Comparison of ENCODE assay signal across 27 cellular contexts in genomic region chr1:205140113-205140512, GRCh38. TPM values are rescaled to one million over a fixed set of nuclear protein-coding genes. Genes with fewer than 3 reads are reported as not detected.
DNase-seq lines count a peak whose midpoint lies in the region; ATAC-seq, FAIRE-seq and TF ChIP-seq lines count a peak whose summit lies in the region.
"Had no signal": no experiment of that assay in that cellular context is flagged by ENCODE, and none has a peak within 500 bp of the region (broad histone marks: within the 10 kb centered on the region; RNA-seq: fewer than 3 reads in every experiment).

No MANE protein-coding gene starts in this region.

- H3K9ac ChIP-seq in K562 (ENCODE audit: insufficient read depth in 1 of 2, low read depth in 2 of 2, low read length in 2 of 2): no peak overlapping the region
- H3K9ac ChIP-seq: BLaER1 treated with 17β-estradiol and CSF1 and Interleukin-3, amounts not matched to agents 10 nM and 100 nM had no signal

- no peak for TF ChIP-seq RAD21 in K562 (CRISPR knock-in tag; conservative IDR thresholded peaks at IDR 0.05 in 1 of 2, IDR thresholded peaks at IDR 0.05 in 1 of 2)

- no peak overlapping the region for H3K4me2 ChIP-seq in K562 (ENCODE audit: insufficient read depth, low read length)
- H3K4me2 ChIP-seq: A549; BLaER1 treated with 17β-estradiol and CSF1 and Interleukin-3, amounts not matched to agents 10 nM and 100 nM had no signal

- H3K27me3 Mint-ChIP-seq in IgD-negative memory B cell (no peaks in the 10 kb centered on the region), glutamatergic neuron (ENCODE audit: unreplicated experiment) (no peaks in the 10 kb centered on the region)
- no peaks in the 10 kb centered on the region for H3K27me3 Mint-ChIP-seq in CD4-positive, alpha-beta T cell
- H3K27me3 Mint-ChIP-seq: B cell; CD4-positive, alpha-beta memory T cell; CD8-positive, alpha-beta memory T cell had no signal

- no peaks in the 10 kb centered on the region for H3K27me3 ChIP-seq in K562 (ENCODE audit: control insufficient read depth in 2 of 2, insufficient read depth in 2 of 2, low read length in 2 of 2)
- no peaks in the 10 kb centered on the region for H3K27me3 ChIP-seq in CD4-positive, alpha-beta T cell (ENCODE audit: control insufficient read depth, insufficient read depth, low read length)
- H3K27me3 ChIP-seq: BLaER1 treated with 17β-estradiol and CSF1 and Interleukin-3, amounts not matched to agents 10 nM and 100 nM had no signal

- H3K4me3 ChIP-seq in K562: no peak overlapping the region
- H3K4me3 ChIP-seq: A549; BLaER1 treated with 17β-estradiol and CSF1 and Interleukin-3, amounts not matched to agents 10 nM and 100 nM; GM12878 had no signal

- peaks cover 3 to 7% of the 10 kb centered on the region in 2 experiments; a peak in 3 of 5 replicates for H3K4me1 ChIP-seq in K562 (replicated peaks in 1 of 2; ENCODE audit: control insufficient read depth in 2 of 2, insufficient read depth in 2 of 2, low read length in 2 of 2)

- H4K20me1 ChIP-seq in K562 (replicated peaks; ENCODE audit: control insufficient read depth, insufficient read depth, low read length): no peaks in the 10 kb centered on the region
- H4K20me1 ChIP-seq: BLaER1 treated with 17β-estradiol and CSF1 and Interleukin-3, amounts not matched to agents 10 nM and 100 nM had no signal

- peaks cover 1% of the 10 kb centered on the region for H3K36me3 Mint-ChIP-seq in IgD-negative memory B cell
- H3K36me3 Mint-ChIP-seq in CD4-positive, alpha-beta T cell (ENCODE audit: low read depth): no peaks in the 10 kb centered on the region
- no peaks in the 10 kb centered on the region for H3K36me3 Mint-ChIP-seq in glutamatergic neuron (ENCODE audit: unreplicated experiment)
- H3K36me3 Mint-ChIP-seq: CD4-positive, alpha-beta memory T cell had no signal

- CTCF ChIA-PET in K562 (lab: Yijun Ruan, JAX; ENCODE audit: low intra/inter-chr PET ratio): no interaction called here
- CTCF ChIA-PET in CD4-positive, alpha-beta T cell (lab: Charles Lee): no interaction called here

- WGBS in K562 (ENCODE audit: insufficient coverage, low coverage, missing lambda C conversion rate): 65% methylated on average over 4 of the region's 4 CpGs

- no peak overlapping the region for H2AFZ ChIP-seq in K562 (ENCODE audit: low read depth, low read length)

- H3K4me1 Mint-ChIP-seq in IgD-negative memory B cell (peaks cover 15 to 19% (median 18%) of the 10 kb centered on the region in 3 donors), glutamatergic neuron (ENCODE audit: low read depth, unreplicated experiment) (peaks cover 4% of the 10 kb centered on the region)
- H3K4me1 Mint-ChIP-seq in CD4-positive, alpha-beta T cell (ENCODE audit: low read depth): peaks cover 10% of the 10 kb centered on the region

- H3K9me3 Mint-ChIP-seq in IgD-negative memory B cell (no peaks in the 10 kb centered on the region), glutamatergic neuron (ENCODE audit: unreplicated experiment) (no peaks in the 10 kb centered on the region)
- no peaks in the 10 kb centered on the region for H3K9me3 Mint-ChIP-seq in CD4-positive, alpha-beta T cell
- H3K9me3 Mint-ChIP-seq: CD4-positive, alpha-beta memory T cell; CD8-positive, alpha-beta memory T cell had no signal

- in situ Hi-C loops in K562 (cut with MboI): no loop called here

- H3K36me3 ChIP-seq in K562 (ENCODE audit: control insufficient read depth, insufficient read depth, low read length): no peaks in the 10 kb centered on the region
- H3K36me3 ChIP-seq: BLaER1 treated with 17β-estradiol and CSF1 and Interleukin-3, amounts not matched to agents 10 nM and 100 nM had no signal

- no peak for TF ChIP-seq POLR2A in K562 (conservative IDR thresholded peaks at IDR 0.05)

- H3K27ac ChIP-seq in K562 (ENCODE audit: extremely low read depth, low read depth, low read length): no peak overlapping the region
- no peak overlapping the region for H3K27ac ChIP-seq in CD4-positive, alpha-beta T cell (ENCODE audit: low read depth, low read length)
- H3K27ac ChIP-seq: 22Rv1; A549; BLaER1 treated with 17β-estradiol and CSF1 and Interleukin-3, amounts not matched to agents 10 nM and 100 nM; C4-2B had no signal

- TF ChIP-seq CTCF in K562 (IDR thresholded peaks at IDR 0.05 in 2 of 3, conservative IDR thresholded peaks at IDR 0.05 in 1 of 3; ENCODE audit: insufficient read depth in 2 of 3, low read depth in 1 of 3, low read length in 3 of 3) (no peak), glutamatergic neuron (IDR thresholded peaks at IDR 0.05; ENCODE audit: partially characterized antibody, unreplicated experiment) (no peak)
- TF ChIP-seq CTCF in CD4-positive, alpha-beta T cell (IDR thresholded peaks at IDR 0.05): no peak

- no peaks in the 10 kb centered on the region for H3K9me1 ChIP-seq in K562 (ENCODE audit: control insufficient read depth, insufficient read depth, low read length)

- peak; percentile 61 for DNase-seq in D341Med (ENCODE audit: low spot score)
- peak; percentile 93 for DNase-seq in NCI-H82 treated with DMSO at 0.1 percent for 48 hours (lab: John Stamatoyannopoulos, UW; ENCODE audit: unreplicated experiment)
- DNase-seq in K562 (ENCODE audit: extremely low read depth in 1 of 4, low spot score in 3 of 4): no peak
- DNase-seq in CD4-positive, alpha-beta T cell: no peak
- DNase-seq in frontal cortex (ENCODE audit: low spot score in 2 of 2): no peak
- DNase-seq in glutamatergic neuron: no peak
- DNase-seq: AML-193; CD4-positive, alpha-beta memory T cell; CD8-positive, alpha-beta memory T cell; COR-L47; DMS 273 treated with DMSO at 0.1 percent for 48 hours; DMS153; DMS53; DMS79; DND-41; EL; GDM1 had no signal

- TF ChIP-seq EP300 in K562 (IDR thresholded peaks at IDR 0.05; ENCODE audit: low read length): no peak

- no peak overlapping the region for H3K4me3 Mint-ChIP-seq in IgD-negative memory B cell
- H3K4me3 Mint-ChIP-seq in CD4-positive, alpha-beta T cell: no peak overlapping the region
- H3K4me3 Mint-ChIP-seq in glutamatergic neuron (ENCODE audit: unreplicated experiment): no peak overlapping the region
- H3K4me3 Mint-ChIP-seq: B cell; CD4-positive, alpha-beta memory T cell; CD8-positive, alpha-beta memory T cell had no signal

- intact Hi-C loops in K562 (cut with micrococcal nuclease): loop anchor here (5.0 kb wide), 3 partner anchors 57 to 153 kb away; no protein-coding TSS in a partner anchor
- intact Hi-C loops in CD4-positive, alpha-beta T cell (cut with DNase I, micrococcal nuclease): loop anchor here in 1 of 2 experiments (2.0 kb wide), 1 partner anchor 151 kb away; no protein-coding TSS in a partner anchor

- POLR2A ChIA-PET in K562 (lab: Yijun Ruan, JAX): interaction anchor here (0.7 to 1.1 kb wide), 3 partner anchors 11 to 17 kb away, joined by 3 to 4 read pairs (median 3); no protein-coding TSS in a partner anchor
- POLR2A ChIA-PET in CD4-positive, alpha-beta T cell (lab: Charles Lee): no interaction called here

- H3K79me2 ChIP-seq in K562 (ENCODE audit: control insufficient read depth, insufficient read depth, low read length): no peaks in the 10 kb centered on the region

- no TSS peak for BruUV-seq in K562 (replicated peaks; lab: Mats Ljungman, UMichigan)

- FAIRE-seq in K562 (lab: Jason Lieb, UNC) (no peak), frontal cortex (lab: Jason Lieb, UNC) (no peak)
- FAIRE-seq: A549, GM12878, GM12892, GM18507 had no signal

- ATAC-seq in K562 (no peak), HG02870 (IDR thresholded peaks at IDR 0.05; ENCODE audit: unreplicated experiment) (no peak)
- ATAC-seq in CD4-positive, alpha-beta T cell (ENCODE audit: poor library complexity): no peak
- ATAC-seq: A549, GM12878 had no signal

- H3K27ac Mint-ChIP-seq in IgD-negative memory B cell (peak overlapping the region in 2 of 3 donors; percentile 48 to 74), glutamatergic neuron (ENCODE audit: unreplicated experiment) (no peak overlapping the region)
- H3K27ac Mint-ChIP-seq in CD4-positive, alpha-beta T cell: no peak overlapping the region
- H3K27ac Mint-ChIP-seq: B cell; CD8-positive, alpha-beta memory T cell had no signal

- H3K9me3 ChIP-seq in K562 (replicated peaks; ENCODE audit: control insufficient read depth, insufficient read depth, low read depth, low read length): no peaks in the 10 kb centered on the region
- no peaks in the 10 kb centered on the region for H3K9me3 ChIP-seq in CD4-positive, alpha-beta T cell (ENCODE audit: control insufficient read depth, low read length)
- H3K9me3 ChIP-seq: A549; BLaER1 treated with 17β-estradiol and CSF1 and Interleukin-3, amounts not matched to agents 10 nM and 100 nM had no signal

RNA-seq across cellular contexts. Expression of gene RBBP5, which starts 18.3 kb away (rescaled TPM):
- 19.0 TPM for polyA plus RNA-seq in IgD-negative memory B cell
- total RNA-seq in K562 (2011; cell fraction: chromatin; rRNA removed; ENCODE audit: low replicate concordance): 19.0 and 34.7 TPM in 2 replicates
- total RNA-seq in K562 (2011; cell fraction: nucleolus; rRNA removed): 11.5 and 13.0 TPM in 2 replicates
- 18.9 and 25.9 TPM in 2 replicates for total RNA-seq in K562 (2011; cell fraction: nucleoplasm; rRNA removed)
- total RNA-seq in K562 (2014; rRNA removed): 23.1 and 23.5 TPM in 2 replicates
- 37.4 and 38.7 TPM in 2 replicates for total RNA-seq in K562 (2014; rRNA removed; fragmentation: Illumina TruSeq; extraction: Trizol)
- total RNA-seq in K562 (2015; rRNA removed; fragmentation: Illumina TruSeq; extraction: Trizol): 31.1 and 34.9 TPM in 2 replicates
- 24.7 and 25.4 TPM in 2 replicates for total RNA-seq in K562 (2021)
- polyA plus RNA-seq in K562 (2011; rRNA removed): 21.3 and 29.1 TPM in 2 replicates
- polyA plus RNA-seq in K562 (2011; cell fraction: cytosol; rRNA removed): 7.5 and 16.4 TPM in 2 replicates
- polyA plus RNA-seq in K562 (2011; cell fraction: nucleus; rRNA removed): 4.6 and 5.7 TPM in 2 replicates
- 17.8 and 19.5 TPM in 2 replicates for polyA plus RNA-seq in K562 (2012)
- 26.1 and 31.9 TPM in 2 replicates for polyA plus RNA-seq in K562 (2014; fragmentation: Illumina TruSeq; extraction: Trizol)
- 10 to 100 TPM; 20.0 to 28.4 TPM for polyA plus RNA-seq in K562 (2014; fragmentation: Nextera tagmentation; extraction: Ambion mirVana)
- 17.2 and 20.7 TPM in 2 replicates for polyA plus RNA-seq in K562 (2014; rRNA removed)
- polyA minus RNA-seq in K562 (2011; rRNA and poly(A)+ RNA removed): 50.4 and 73.6 TPM in 2 replicates
- polyA minus RNA-seq in K562 (2011; cell fraction: cytosol; rRNA and poly(A)+ RNA removed): 17.9 and 25.6 TPM in 2 replicates
- 6.1 and 10.8 TPM in 2 replicates for polyA minus RNA-seq in K562 (2011; cell fraction: nucleus; rRNA and poly(A)+ RNA removed)
- total RNA-seq in CD4-positive, alpha-beta T cell: 10 to 100 TPM; 14.8 to 15.6 TPM
- 23.2 TPM for total RNA-seq in frontal cortex
- 20.6 TPM for total RNA-seq in glutamatergic neuron (ENCODE audit: unreplicated experiment)

RNA-seq across cellular contexts. Expression of gene TMEM81, which starts 55.9 kb away (rescaled TPM):
- polyA plus RNA-seq in IgD-negative memory B cell: 0.83 TPM
- total RNA-seq in K562 (2011; cell fraction: chromatin; rRNA removed; ENCODE audit: low replicate concordance): 16.9 and 23.6 TPM in 2 replicates
- 11.1 and 12.3 TPM in 2 replicates for total RNA-seq in K562 (2011; cell fraction: nucleolus; rRNA removed)
- total RNA-seq in K562 (2011; cell fraction: nucleoplasm; rRNA removed): 12.7 and 14.0 TPM in 2 replicates
- total RNA-seq in K562 (2014; rRNA removed): 3.2 and 3.6 TPM in 2 replicates
- total RNA-seq in K562 (2014; rRNA removed; fragmentation: Illumina TruSeq; extraction: Trizol): 5.4 and 5.7 TPM in 2 replicates
- total RNA-seq in K562 (2015; rRNA removed; fragmentation: Illumina TruSeq; extraction: Trizol): 3.8 and 4.0 TPM in 2 replicates
- total RNA-seq in K562 (2021): 5.0 and 5.2 TPM in 2 replicates
- polyA plus RNA-seq in K562 (2011; rRNA removed): 6.1 and 6.5 TPM in 2 replicates
- polyA plus RNA-seq in K562 (2011; cell fraction: cytosol; rRNA removed): 1.8 and 4.7 TPM in 2 replicates
- polyA plus RNA-seq in K562 (2011; cell fraction: nucleus; rRNA removed): 3.1 and 4.5 TPM in 2 replicates
- 3.6 and 5.1 TPM in 2 replicates for polyA plus RNA-seq in K562 (2012)
- 4.4 and 4.5 TPM in 2 replicates for polyA plus RNA-seq in K562 (2014; fragmentation: Illumina TruSeq; extraction: Trizol)
- polyA plus RNA-seq in K562 (2014; fragmentation: Nextera tagmentation; extraction: Ambion mirVana): 1 to 10 TPM; 3.6 to 4.2 TPM
- 4.9 and 5.9 TPM in 2 replicates for polyA plus RNA-seq in K562 (2014; rRNA removed)
- polyA minus RNA-seq in K562 (2011; rRNA and poly(A)+ RNA removed): 14.6 and 18.9 TPM in 2 replicates
- polyA minus RNA-seq in K562 (2011; cell fraction: cytosol; rRNA and poly(A)+ RNA removed): 2.4 and 3.3 TPM in 2 replicates
- 3.1 and 5.9 TPM in 2 replicates for polyA minus RNA-seq in K562 (2011; cell fraction: nucleus; rRNA and poly(A)+ RNA removed)
- 1 to 10 TPM; 2.1 to 2.2 TPM for total RNA-seq in CD4-positive, alpha-beta T cell
- 3.3 TPM for total RNA-seq in frontal cortex
- total RNA-seq in glutamatergic neuron (ENCODE audit: unreplicated experiment): 9.3 TPM

Comparison
In these comparisons a context has a peak if more than half of its experiments do, and no peak if none do; other contexts are left out.
1. DNase-seq: peak in D341Med (single experiment) and NCI-H82 treated with DMSO at 0.1 percent for 48 hours (single experiment); none in K562 (0 of 4), CD4-positive, alpha-beta T cell (0 of 10), frontal cortex (0 of 2) and glutamatergic neuron (single experiment).
2. H3K27ac Mint-ChIP-seq: peak in IgD-negative memory B cell (2 of 3); none in CD4-positive, alpha-beta T cell (single experiment) and glutamatergic neuron (single experiment).